Comparison of ENCODE assay signal across 21 cellular contexts in the genomic region with DNA sequence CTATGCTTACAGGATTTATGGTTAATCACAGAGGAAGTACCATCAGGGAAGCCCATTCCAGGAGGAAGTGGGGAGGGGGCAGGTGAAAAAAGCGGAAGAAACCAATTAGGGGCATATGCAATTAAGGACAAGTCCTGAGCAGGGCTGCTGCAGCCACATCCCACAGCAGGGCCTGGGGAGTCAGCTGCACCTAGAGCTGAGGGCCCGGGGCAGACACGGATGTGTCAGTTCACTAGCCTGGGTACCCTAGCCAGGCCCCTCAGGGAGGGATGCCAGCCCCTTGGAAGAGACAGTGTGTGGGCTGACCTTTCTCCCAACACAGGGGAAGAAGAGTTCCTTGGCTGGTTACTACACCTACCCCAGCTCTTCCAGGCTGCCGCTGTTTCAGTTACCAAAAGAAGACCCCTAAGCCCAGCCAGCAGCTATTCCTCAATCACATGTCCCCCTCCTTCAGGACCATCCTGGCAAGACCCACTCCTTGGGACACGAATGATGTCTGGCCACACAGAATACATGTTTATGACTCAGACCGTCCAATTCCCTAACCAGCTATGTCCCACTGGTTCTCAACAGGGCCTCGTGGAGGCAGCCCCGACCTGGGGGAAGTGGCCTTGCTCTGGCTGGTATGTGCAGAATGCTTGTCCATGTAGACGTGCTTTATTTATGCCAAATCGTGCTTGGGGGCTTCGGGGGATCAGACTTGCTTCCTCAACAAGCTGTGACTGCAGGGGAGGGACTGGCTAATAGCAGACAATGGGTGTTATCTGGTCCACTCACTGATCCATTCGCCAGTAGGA.
"Had no signal": no experiment of that assay in that cellular context is flagged by ENCODE, and none has a peak within 500 bp of the region (broad histone marks: within the 10 kb centered on the region; RNA-seq: fewer than 3 reads in every experiment).

No MANE protein-coding gene starts in this region.

- H3K27ac Mint-ChIP-seq: activated CD4-positive, alpha-beta T cell treated with anti-CD3 and anti-CD28 coated beads, Interleukin-2, amount 10 ng/mL, durations not matched to agents 24 days and 14 days; naive B cell had no signal

- H3K4me3 Mint-ChIP-seq: activated CD4-positive, alpha-beta T cell treated with anti-CD3 and anti-CD28 coated beads, Interleukin-2, amount 10 ng/mL, durations not matched to agents 24 days and 14 days had no signal

- H3K27me3 Mint-ChIP-seq: activated CD4-positive, alpha-beta T cell treated with anti-CD3 and anti-CD28 coated beads, Interleukin-2, amount 10 ng/mL, durations not matched to agents 24 days and 14 days had no signal

- H3K36me3 ChIP-seq: colonic mucosa, left ventricle myocardium inferior, transverse colon had no signal

- H3K9me3 Mint-ChIP-seq: activated CD4-positive, alpha-beta T cell treated with anti-CD3 and anti-CD28 coated beads, Interleukin-2, amount 10 ng/mL, durations not matched to agents 24 days and 14 days had no signal

- DNase-seq: activated CD4-positive, alpha-beta T cell treated with anti-CD3 and anti-CD28 coated beads, Interleukin-2, amount 10 ng/mL, durations not matched to agents 24 days and 14 days; activated CD8-positive, alpha-beta memory T cell treated with anti-CD3 and anti-CD28 coated beads, Interleukin-2, amount 50 U/mL, for 4 hours; activated effector memory CD4-positive, alpha-beta T cell treated with Interleukin-2 at 50 U/mL for 16 hours; activated T-cell treated with anti-CD3 and anti-CD28 coated beads, Interleukin-2, amount 50 U/mL, for 48 hours; caudate nucleus; colonic mucosa; foreskin melanocyte; glutamatergic neuron; hippocampal formation; left ventricle myocardium inferior; mammary epithelial cell; mucosa of descending colon; naive B cell; stimulated activated CD4-positive, alpha-beta T cell treated with anti-CD3 and anti-CD28 coated beads, Interleukin-12 subunit alpha, Interleukin-12 subunit beta, amount 100 ng/mL, for 4 hours; stimulated activated CD4-positive, alpha-beta T cell treated with anti-CD3 and anti-CD28 coated beads, Interleukin-1b, Interleukin-23, amount 100 ng/mL, for 48 hours; stimulated activated CD8-positive, alpha-beta memory T cell treated with anti-CD3 and anti-CD28 coated beads, Interleukin-4, amount 100 ng/mL, for 48 hours; stimulated activated naive CD4-positive, alpha-beta T cell; substantia nigra; T1000; transverse colon had no signal

- ATAC-seq: body of pancreas, mucosa of descending colon had no signal

- H3K9me3 ChIP-seq: body of pancreas, colonic mucosa, left ventricle myocardium inferior, mucosa of descending colon, transverse colon had no signal

- H3K36me3 Mint-ChIP-seq: naive B cell had no signal

- H3K4me1 ChIP-seq: colonic mucosa, left ventricle myocardium inferior, transverse colon had no signal

- H3K27ac ChIP-seq: body of pancreas, colonic mucosa, left ventricle myocardium inferior, transverse colon had no signal

- H3K4me3 ChIP-seq: body of pancreas, colonic mucosa, left ventricle myocardium inferior, mucosa of descending colon, transverse colon had no signal

- H3K27me3 ChIP-seq: body of pancreas, colonic mucosa, transverse colon had no signal

- H3K4me1 Mint-ChIP-seq: activated CD4-positive, alpha-beta T cell treated with anti-CD3 and anti-CD28 coated beads, Interleukin-2, amount 10 ng/mL, durations not matched to agents 24 days and 14 days; naive B cell had no signal
